ENCODE assay signal across 34 cellular contexts in genomic region chrX:139044680-139045079, GRCh38.
"Had no signal": no experiment of that assay in that cellular context is flagged by ENCODE, and none has a peak within 500 bp of the region (broad histone marks: within the 10 kb centered on the region; RNA-seq: fewer than 3 reads in every experiment).

No MANE protein-coding gene starts in this region.

- H3K4me3 ChIP-seq: MG63 had no signal

- H3K27me3 ChIP-seq: MG63 had no signal

- H3K36me3 ChIP-seq: MG63 had no signal

- DNase-seq: Karpas-422, Kasumi-1, MG63, MM.1S, MV-4-11, NCI-H1048, NCI-H1092, NCI-H1092 treated with DMSO at 0.1 percent for 48 hours, NCI-H1105, NCI-H1105 treated with DMSO at 0.1 percent for 48 hours, NCI-H1417, NCI-H1417 treated with DMSO at 0.1 percent for 48 hours, NCI-H1436, NCI-H1436 treated with DMSO at 0.1 percent for 48 hours, NCI-H146, NCI-H1694, NCI-H1694 treated with DMSO at 0.1 percent for 48 hours, NCI-H187, NCI-H187 treated with DMSO at 0.1 percent for 48 hours, NCI-H1930, NCI-H2029, NCI-H2029 treated with DMSO at 0.1 percent for 48 hours, NCI-H2081, NCI-H2081 treated with DMSO at 0.1 percent for 48 hours, NCI-H2107, NCI-H2171, NCI-H2171 treated with DMSO at 0.1 percent for 48 hours, NCI-H2227 treated with DMSO at 0.1 percent for 48 hours, NCI-H226, NCI-H345, NCI-H446, NCI-H446 treated with DMSO at 0.1 percent for 48 hours, NCI-H510A, NCI-H510A treated with DMSO at 0.1 percent for 48 hours had no signal

- H3K9me3 ChIP-seq: MG63 had no signal
